Comparison of ENCODE assay signal across 11 cellular contexts in the genomic region with DNA sequence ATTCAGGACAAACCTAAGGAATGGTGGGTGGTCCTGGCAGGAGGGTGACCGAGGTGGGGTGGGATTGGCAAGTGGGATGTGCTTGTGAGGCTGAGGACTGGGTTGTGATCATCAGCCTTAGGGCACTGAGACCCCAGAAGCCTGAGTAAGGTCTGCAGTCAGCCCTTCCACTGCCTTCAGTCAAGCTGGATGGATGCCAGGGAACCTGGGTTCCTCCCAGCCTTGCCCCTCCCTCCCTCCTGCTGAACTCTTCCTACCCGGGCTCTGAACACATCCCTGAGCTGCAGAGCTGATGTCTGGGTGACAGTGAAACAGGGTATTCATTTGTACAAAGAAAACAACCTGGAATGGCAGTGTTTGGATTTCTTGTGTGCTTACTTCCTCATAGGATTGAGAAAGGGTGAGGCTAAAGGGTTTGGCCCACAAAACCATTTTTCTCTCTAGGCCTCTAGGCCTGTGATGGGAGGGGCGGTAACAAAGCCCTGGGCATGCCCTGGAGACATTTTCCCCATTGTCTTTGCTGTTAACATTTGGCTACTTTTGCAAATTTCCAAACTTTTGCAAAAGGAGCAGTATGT. TPM values are rescaled to one million over a fixed set of nuclear protein-coding genes. Genes with fewer than 3 reads are reported as not detected.
DNase-seq lines count a peak whose midpoint lies in the region; ATAC-seq and TF ChIP-seq lines count a peak whose summit lies in the region.
"Not testable (repeated sequence)": the region's sequence is repeated elsewhere in the genome, so short reads cannot be mapped to it uniquely, and the experiment has no call there.
"Had no signal": no experiment of that assay in that cellular context is flagged by ENCODE, and none has a peak within 500 bp of the region (broad histone marks: within the 10 kb centered on the region; RNA-seq: fewer than 3 reads in every experiment).

No MANE protein-coding gene starts in this region.

- H3K27me3 ChIP-seq in body of pancreas, transverse colon: not testable (repeated sequence)

- H3K27me3 Mint-ChIP-seq in neural crest cell (ENCODE audit: low read depth), result not testable (repeated sequence)

- H3K36me3 Mint-ChIP-seq in neural crest cell (ENCODE audit: low read depth), result not testable (repeated sequence)

- H3K9me3 Mint-ChIP-seq in neural crest cell, result not testable (repeated sequence)

- 41 to 42% methylated on average over 2 to 3 of the region's 3 CpGs for WGBS in body of pancreas, 2 donors
- 33 to 42% methylated on average over 1 to 3 of the region's 3 CpGs for WGBS in transverse colon (ENCODE audit: low coverage in 1 of 2), 2 donors

- peak overlapping the region; percentile 64 for H3K27ac Mint-ChIP-seq in neural crest cell (ENCODE audit: unreplicated experiment)

- in situ Hi-C loops in transverse colon (cut with MboI; ENCODE audit: low pct_ligation_motif_present in 1 of 4, low pct_unique_long_range_greater_than_20kb in 1 of 4, low sequenced_read_pairs in 3 of 4), result not testable (repeated sequence)

- not testable (repeated sequence) for H3K4me1 Mint-ChIP-seq in neural crest cell

- not testable (repeated sequence) for H3K4me3 ChIP-seq in body of pancreas; fibroblast of the aortic adventitia (ENCODE audit: low read depth, low read length); transverse colon

- peak overlapping the region; percentile 25; the same call in 1 of the 2 replicates for H3K27ac ChIP-seq in C4-2B
- H3K27ac ChIP-seq in body of pancreas, result peak overlapping the region in 3 of 4 donors; percentile 21 to 50 (median 37)
- H3K27ac ChIP-seq in transverse colon, result peak overlapping the region in 1 of 4 donors; percentile 44

- not testable (repeated sequence) for H3K4me3 Mint-ChIP-seq in neural crest cell

- not testable (repeated sequence) for TF ChIP-seq EP300 in transverse colon (IDR thresholded peaks at IDR 0.05; ENCODE audit: low read depth)

- peak; percentile 49 for DNase-seq in DMS53 (lab: John Stamatoyannopoulos, UW)
- peak; percentile 31 for DNase-seq in NCI-H2029 (lab: John Stamatoyannopoulos, UW)
- peak; percentile 33 for DNase-seq in NCI-H748 (lab: John Stamatoyannopoulos, UW; ENCODE audit: unreplicated experiment)
- DNase-seq in body of pancreas, result peak in 2 of 4 donors; percentile 35 to 44
- peak; percentile 40 for DNase-seq in fibroblast of the aortic adventitia (ENCODE audit: low read depth)
- not testable (repeated sequence) for DNase-seq in neural crest cell (ENCODE audit: low read depth, low spot score)
- peak; percentile 41 for DNase-seq in transverse colon

- not testable (repeated sequence) for H3K36me3 ChIP-seq in body of pancreas (replicated peaks in 1 of 2; ENCODE audit: insufficient read depth in 1 of 2, low read depth in 2 of 2); transverse colon

- intact Hi-C loops in body of pancreas (cut with DNase I); transverse colon (cut with DNase I; ENCODE audit: low total_unique reads): not testable (repeated sequence)

- peaks cover 34% of the 10 kb centered on the region for H3K4me1 ChIP-seq in body of pancreas
- not testable (repeated sequence) for H3K4me1 ChIP-seq in transverse colon

- H3K9me3 ChIP-seq in body of pancreas, transverse colon: not testable (repeated sequence)

- TF ChIP-seq CTCF in C4-2B (conservative IDR thresholded peaks at IDR 0.05); body of pancreas (IDR thresholded peaks at IDR 0.05); fibroblast of the aortic adventitia (IDR thresholded peaks at IDR 0.05; ENCODE audit: insufficient read depth, low read length); neural crest cell (conservative IDR thresholded peaks at IDR 0.05); transverse colon (IDR thresholded peaks at IDR 0.05): not testable (repeated sequence)

- not testable (repeated sequence) for TF ChIP-seq POLR2A in body of pancreas (IDR thresholded peaks at IDR 0.05); transverse colon (IDR thresholded peaks at IDR 0.05)

- ATAC-seq in body of pancreas, result not testable (repeated sequence)

RNA-seq across cellular contexts. Expression of a gene that starts 19.5 kb away (rescaled TPM):
- 10 to 100 TPM; 73.7 to 76.1 TPM for total RNA-seq in body of pancreas
- total RNA-seq in fibroblast of the aortic adventitia (ENCODE audit: low replicate concordance), result not detected in 2 replicates
- total RNA-seq in neural crest cell, result not detected in 2 replicates
- total RNA-seq in transverse colon, result under 1 TPM in 1 of 4 donors, not detected in 3; 1.00 TPM
- total RNA-seq: CD4-positive, CD25-positive, alpha-beta regulatory T cell; H1 had no signal

RNA-seq across cellular contexts. Expression of a gene that starts 20.8 kb away (rescaled TPM):
- total RNA-seq in body of pancreas, result 10 to 100 TPM; 33.2 to 54.1 TPM
- total RNA-seq in fibroblast of the aortic adventitia (ENCODE audit: low replicate concordance), result not detected in 2 replicates
- total RNA-seq in neural crest cell, result not detected in 2 replicates
- 10 to 100 TPM in 2 of 4 donors, 1 to 10 TPM in 1, not detected in 1; 1.4 to 18.5 (median 16.2) TPM for total RNA-seq in transverse colon
- total RNA-seq: CD4-positive, CD25-positive, alpha-beta regulatory T cell; H1 had no signal

RNA-seq across cellular contexts. Expression of a gene that starts 57.8 kb away (rescaled TPM):
- total RNA-seq in body of pancreas, result not detected
- not detected in 2 replicates for total RNA-seq in fibroblast of the aortic adventitia (ENCODE audit: low replicate concordance)
- not detected in 2 replicates for total RNA-seq in neural crest cell
- total RNA-seq in transverse colon, result not detected
- total RNA-seq: CD4-positive, CD25-positive, alpha-beta regulatory T cell; H1; Peyer's patch had no signal

Comparison
In these comparisons a context has a peak if more than half of its experiments do, and no peak if none do; other contexts are left out.
1. RNA of a gene that starts 19.5 kb away (total RNA-seq): 73.7 to 76.1 TPM in body of pancreas; 1.00 TPM in transverse colon, not detected in fibroblast of the aortic adventitia and not detected in neural crest cell; every median in the first group is over 10 times any median in the second.